Comparison of ENCODE assay signal across 8 cellular contexts in the genomic region with DNA sequence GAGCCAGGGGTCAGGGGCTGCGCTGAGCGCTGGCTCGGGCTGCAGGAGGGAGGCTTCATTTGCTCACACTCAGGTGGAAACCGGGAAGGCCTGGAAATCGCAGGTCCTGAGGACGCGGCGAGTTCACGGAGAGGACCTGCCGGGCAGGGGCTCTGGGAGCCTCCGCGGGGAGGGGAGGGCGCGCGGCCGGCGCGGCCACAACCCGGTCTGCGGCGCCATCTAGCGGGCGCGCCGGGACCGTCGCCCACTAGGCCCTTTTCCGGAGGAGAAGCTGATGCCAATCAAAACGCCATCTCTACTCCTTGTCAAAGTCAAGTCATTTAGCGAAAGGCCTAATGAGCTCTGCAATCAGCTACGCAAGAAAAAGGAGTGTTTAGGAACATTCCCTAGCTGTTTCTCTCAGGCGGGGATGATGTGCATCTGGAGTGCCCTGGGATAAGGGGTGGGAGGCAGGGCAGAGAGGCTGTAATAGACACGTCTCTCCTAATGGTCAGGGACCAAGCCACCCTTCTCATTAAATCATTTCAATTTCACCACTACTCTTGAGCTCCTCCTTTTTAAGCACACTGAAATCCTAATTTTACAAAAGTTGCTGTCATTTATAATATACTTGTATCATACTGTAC.
DNase-seq lines count a peak whose midpoint lies in the region; ATAC-seq and TF ChIP-seq lines count a peak whose summit lies in the region.

No MANE protein-coding gene starts in this region.

- ATAC-seq in Right ventricle myocardium inferior, result peak; percentile 62
- peak; percentile 62 for ATAC-seq in HG03039 (IDR thresholded peaks at IDR 0.05; ENCODE audit: unreplicated experiment)
- peak in 5 of 8 donors; percentile 42 to 76 (median 54) for ATAC-seq in heart right ventricle
- no peak for ATAC-seq in GM21576 (IDR thresholded peaks at IDR 0.05; ENCODE audit: unreplicated experiment)

- H3K36me3 ChIP-seq in heart right ventricle, result no peaks in the 10 kb centered on the region

- no peak overlapping the region for H3K4me3 Mint-ChIP-seq in activated naive CD4-positive, alpha-beta T cell treated with anti-CD3 and anti-CD28 coated beads for 36 hours

- peaks cover 0 to 6% (median 0%) of the 10 kb centered on the region in 9 donors for H3K4me1 ChIP-seq in heart right ventricle

- H3K4me1 Mint-ChIP-seq in activated naive CD4-positive, alpha-beta T cell treated with anti-CD3 and anti-CD28 coated beads for 36 hours (ENCODE audit: low read depth), result peaks cover 2% of the 10 kb centered on the region

- no peak overlapping the region for H3K27ac ChIP-seq in heart right ventricle

- peak; percentile 70 to 88 (median 84) for TF ChIP-seq CTCF in heart right ventricle (IDR thresholded peaks at IDR 0.05)
- TF ChIP-seq CTCF in retinal pigment epithelial cell (conservative IDR thresholded peaks at IDR 0.05; ENCODE audit: low read depth, low read length), result peak; percentile 80

- CTCF ChIA-PET in activated naive CD4-positive, alpha-beta T cell treated with anti-CD3 and anti-CD28 coated beads for 36 hours (lab: Charles Lee), result interaction anchor here (0.5 to 1.5 kb wide), 14 partner anchors 14 to 595 kb away, joined by 3 to 13 read pairs (median 3); no protein-coding TSS in a partner anchor

- 2 to 4% methylated on average over 33 of the region's 33 CpGs for WGBS in heart right ventricle, 2 donors

- H3K36me3 Mint-ChIP-seq in activated naive CD4-positive, alpha-beta T cell treated with anti-CD3 and anti-CD28 coated beads for 36 hours (ENCODE audit: low read depth), result no peaks in the 10 kb centered on the region

- intact Hi-C loops in Right ventricle myocardium inferior (cut with DNase I) (loop anchor here (2.0 kb wide), 1 partner anchor 272 kb away; no protein-coding TSS in a partner anchor), cardiac septum (cut with DNase I) (loop anchor here (2.0 kb wide), 1 partner anchor 272 kb away; no protein-coding TSS in a partner anchor), heart right ventricle (cut with DNase I) (loop anchor here in 9 of 10 donors (1.0 to 10.0 kb wide), 6 partner anchors 273 to 1846 kb away; no protein-coding TSS in a partner anchor)
- intact Hi-C loops in activated naive CD4-positive, alpha-beta T cell treated with anti-CD3 and anti-CD28 coated beads for 36 hours (cut with micrococcal nuclease), result loop anchor here (1.0 to 10.0 kb wide), 5 partner anchors 101 to 596 kb away; no protein-coding TSS in a partner anchor

- H3K27me3 ChIP-seq in heart right ventricle, result peaks cover 0 to 23% (median 12%) of the 10 kb centered on the region in 7 donors

- DNase-seq in Right ventricle myocardium inferior (ENCODE audit: missing footprints) (no peak), cardiac septum (ENCODE audit: low spot score) (no peak), NCI-H748 (lab: John Stamatoyannopoulos, UW; ENCODE audit: unreplicated experiment) (peak; percentile 90), heart right ventricle (peak; percentile 6 to 30), retinal pigment epithelial cell (ENCODE audit: low read depth) (no peak)
- DNase-seq in activated naive CD4-positive, alpha-beta T cell treated with anti-CD3 and anti-CD28 coated beads for 36 hours, result peak; percentile 31

- H3K9me3 Mint-ChIP-seq in activated naive CD4-positive, alpha-beta T cell treated with anti-CD3 and anti-CD28 coated beads for 36 hours, result no peaks in the 10 kb centered on the region

- H3K27ac Mint-ChIP-seq in activated naive CD4-positive, alpha-beta T cell treated with anti-CD3 and anti-CD28 coated beads for 36 hours, result no peak overlapping the region

- H3K4me3 ChIP-seq in heart right ventricle, result peak overlapping the region in 3 of 10 donors; percentile 19 to 24 (median 21)
- H3K4me3 ChIP-seq in retinal pigment epithelial cell (ENCODE audit: low read length), result peak overlapping the region; percentile 40

- H3K27me3 Mint-ChIP-seq in activated naive CD4-positive, alpha-beta T cell treated with anti-CD3 and anti-CD28 coated beads for 36 hours (ENCODE audit: low read depth), result peaks cover 9% of the 10 kb centered on the region

- H3K9me3 ChIP-seq in heart right ventricle, result no peaks in the 10 kb centered on the region

Comparison
In these comparisons a context has a peak if more than half of its experiments do, and no peak if none do; other contexts are left out.
1. DNase-seq: peak in NCI-H748 (single experiment), activated naive CD4-positive, alpha-beta T cell treated with anti-CD3 and anti-CD28 coated beads for 36 hours (single experiment) and heart right ventricle (2 of 2); none in Right ventricle myocardium inferior (single experiment), cardiac septum (single experiment) and retinal pigment epithelial cell (single experiment).